Comparison of ENCODE assay signal across 8 cellular contexts in genomic region chr11:17473071-17473744, GRCh38. TPM values are rescaled to one million over a fixed set of nuclear protein-coding genes. Genes with fewer than 3 reads are reported as not detected.
DNase-seq lines count a peak whose midpoint lies in the region; ATAC-seq and TF ChIP-seq lines count a peak whose summit lies in the region.

No MANE protein-coding gene starts in this region.

- H3K9me3 Mint-ChIP-seq in endodermal cell: no peaks in the 10 kb centered on the region

- H3K27ac ChIP-seq in endodermal cell (ENCODE audit: low read depth, low read length): no peak overlapping the region

- H3K4me1 ChIP-seq in endodermal cell (ENCODE audit: control insufficient read depth, insufficient read depth, low read length): no peaks in the 10 kb centered on the region

- no peak overlapping the region for H3K4me3 Mint-ChIP-seq in endodermal cell

- no peaks in the 10 kb centered on the region for H3K36me3 ChIP-seq in endodermal cell (ENCODE audit: control insufficient read depth, insufficient read depth, low read length)

- no peak overlapping the region for H3K9ac ChIP-seq in endodermal cell (ENCODE audit: extremely low read depth, low read length, poor library complexity, severe bottlenecking)

- H3K36me3 Mint-ChIP-seq in endodermal cell (ENCODE audit: low read depth): no peaks in the 10 kb centered on the region

- H3K4me1 Mint-ChIP-seq in endodermal cell: peaks cover 9% of the 10 kb centered on the region

- DNase-seq in NCI-H345 (lab: John Stamatoyannopoulos, UW): peak; percentile 28
- DNase-seq in NCI-H345 treated with DMSO at 0.1 percent for 48 hours (lab: John Stamatoyannopoulos, UW; ENCODE audit: unreplicated experiment): no peak
- peak; percentile 83 for DNase-seq in NCI-H82 treated with DMSO at 0.1 percent for 48 hours (lab: John Stamatoyannopoulos, UW; ENCODE audit: unreplicated experiment)
- DNase-seq in endodermal cell: peak; percentile 93
- DNase-seq in retinal pigment epithelial cell (ENCODE audit: low read depth): peak; percentile 2

- peaks cover 49% of the 10 kb centered on the region for H3K27me3 ChIP-seq in endodermal cell (ENCODE audit: control insufficient read depth, insufficient read depth, low read length, poor library complexity, severe bottlenecking)

- H3K9me3 ChIP-seq in endodermal cell (ENCODE audit: control insufficient read depth, low read length): no peaks in the 10 kb centered on the region

- ATAC-seq in GM18867 (IDR thresholded peaks at IDR 0.05; ENCODE audit: unreplicated experiment): no peak
- no peak for ATAC-seq in GM18520 (IDR thresholded peaks at IDR 0.05; ENCODE audit: unreplicated experiment)
- no peak for ATAC-seq in HG03342 (IDR thresholded peaks at IDR 0.05; ENCODE audit: unreplicated experiment)

- WGBS in endodermal cell (ENCODE audit: insufficient coverage in 1 of 2, insufficient read length in 1 of 2), 2 experiments: 47 to 63% methylated on average over 4 to 6 of the region's 6 CpGs

- no peak overlapping the region for H3K27ac Mint-ChIP-seq in endodermal cell

- H3K27me3 Mint-ChIP-seq in endodermal cell (ENCODE audit: insufficient read depth): peaks cover 74% of the 10 kb centered on the region

- TF ChIP-seq CTCF in endodermal cell (conservative IDR thresholded peaks at IDR 0.05): peak; percentile 91
- peak; percentile 58 for TF ChIP-seq CTCF in retinal pigment epithelial cell (conservative IDR thresholded peaks at IDR 0.05; ENCODE audit: low read depth, low read length)

- H3K4me3 ChIP-seq in endodermal cell (ENCODE audit: low read length) (no peak overlapping the region), retinal pigment epithelial cell (ENCODE audit: low read length) (no peak overlapping the region)

RNA-seq across cellular contexts. Expression of gene ABCC8, which starts 3.4 kb away (rescaled TPM):
- under 1 TPM in 1 of 2 donors, not detected in 1; 0.55 TPM for total RNA-seq in endodermal cell
- 4.5 TPM for polyA plus RNA-seq in endodermal cell (2013, experiment 1 of 2)
- 3.9 TPM for polyA plus RNA-seq in endodermal cell (2013, experiment 2 of 2)
